1 cellular context compared by ENCODE assay signal in genomic region chr2:30332791-30333453, GRCh38.
TF ChIP-seq lines count a peak whose summit lies in the region.

No MANE protein-coding gene starts in this region.

TF ChIP-seq in IMR-90, 13 proteins besides CTCF, POLR2A, EP300 and RAD21:
- TF ChIP-seq RCOR1 (IDR thresholded peaks at IDR 0.05; ENCODE audit: insufficient replicate concordance, low read length) (no peak), ELK1 (IDR thresholded peaks at IDR 0.05; ENCODE audit: borderline replicate concordance, low read depth, low read length) (no peak), SMC3 (IDR thresholded peaks at IDR 0.05; ENCODE audit: low read depth, low read length) (no peak), MAFK (IDR thresholded peaks at IDR 0.05; ENCODE audit: low read depth, low read length) (no peak), MAZ (IDR thresholded peaks at IDR 0.05; ENCODE audit: borderline replicate concordance, low read depth, low read length) (no peak), NFE2L2 (IDR thresholded peaks at IDR 0.05; ENCODE audit: low read depth, low read length) (no peak)
TF ChIP-seq in IMR-90: peak in this region for 0.
